13 cellular contexts compared by ENCODE assay signal in the genomic region with DNA sequence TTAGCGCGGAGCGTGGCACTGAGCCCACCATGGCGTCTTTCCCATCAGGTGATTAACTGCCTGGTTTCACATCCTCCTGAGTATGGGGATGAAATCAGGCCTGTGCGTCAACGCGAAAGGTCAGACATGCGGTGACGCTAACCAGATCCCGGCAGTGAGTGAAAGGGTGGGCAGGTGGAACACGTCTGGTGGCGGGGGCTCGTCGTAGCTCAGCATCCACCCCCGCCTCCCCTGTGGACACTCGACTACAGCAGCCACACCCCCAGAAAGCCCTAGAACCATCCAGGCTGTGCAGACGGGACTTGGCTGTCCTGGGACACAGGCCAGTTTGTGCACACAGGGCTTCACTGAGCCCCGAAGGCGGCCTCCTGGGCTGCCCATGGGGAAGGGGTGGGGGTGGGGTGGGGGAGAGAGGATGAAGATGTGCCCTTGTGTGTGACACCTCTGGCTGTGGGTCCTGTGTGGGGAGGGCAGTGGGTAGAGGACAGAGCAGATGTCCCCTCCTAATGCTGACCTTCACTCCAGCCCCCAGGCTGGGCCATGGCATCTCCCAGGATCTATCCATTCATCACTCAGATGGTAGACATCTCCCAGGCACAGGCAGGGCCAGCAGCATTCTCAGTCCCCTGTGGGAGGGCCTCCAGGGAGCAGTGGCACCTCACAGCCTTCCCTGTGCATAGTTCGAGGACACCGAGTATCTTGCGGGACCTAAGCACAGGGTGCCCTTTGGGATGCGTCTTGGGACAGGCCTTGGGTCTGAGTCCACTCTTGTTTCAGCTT. TPM values are rescaled to one million over a fixed set of nuclear protein-coding genes. Genes with fewer than 3 reads are reported as not detected.
A peak's percentile ranks its signal among the peaks of the same experiment; 100 is the strongest.
DNase-seq lines count a peak whose midpoint lies in the region; ATAC-seq and TF ChIP-seq lines count a peak whose summit lies in the region.
"Had no signal": no experiment of that assay in that cellular context is flagged by ENCODE, and none has a peak within 500 bp of the region (broad histone marks: within the 10 kb centered on the region; RNA-seq: fewer than 3 reads in every experiment).

No MANE protein-coding gene starts in this region.

- H3K27ac Mint-ChIP-seq in activated naive CD8-positive, alpha-beta T cell treated with anti-CD3 and anti-CD28 coated beads, Interleukin-2, amount 50 U/mL, for 24 hours = no peak overlapping the region
- H3K27ac Mint-ChIP-seq: activated CD8-positive, alpha-beta T cell treated with anti-CD3 and anti-CD28 coated beads for 36 hours; activated naive CD8-positive, alpha-beta T cell treated with anti-CD3 and anti-CD28 coated beads, Interleukin-2, amount 10 ng/mL, durations not matched to agents 7 days and 5 days; H9; T-cell had no signal

- ATAC-seq in Panc1 = peak; percentile 51; the same call in 1 of the 2 replicates
- peak; percentile 27 for ATAC-seq in esophagus mucosa
- peak; percentile 14 to 25 for ATAC-seq in lower lobe of right lung
- no peak for ATAC-seq in activated naive CD8-positive, alpha-beta T cell treated with anti-CD3 and anti-CD28 coated beads, Interleukin-2, amount 50 U/mL, for 24 hours
- no peak for ATAC-seq in GM18505 (IDR thresholded peaks at IDR 0.05; ENCODE audit: unreplicated experiment)
- ATAC-seq: activated CD8-positive, alpha-beta T cell treated with anti-CD3 and anti-CD28 coated beads for 36 hours; T-cell had no signal

- H3K36me3 Mint-ChIP-seq in activated naive CD8-positive, alpha-beta T cell treated with anti-CD3 and anti-CD28 coated beads, Interleukin-2, amount 50 U/mL, for 24 hours (ENCODE audit: low read depth) = no peaks in the 10 kb centered on the region
- H3K36me3 Mint-ChIP-seq: activated naive CD8-positive, alpha-beta T cell treated with anti-CD3 and anti-CD28 coated beads, Interleukin-2, amount 10 ng/mL, durations not matched to agents 7 days and 5 days; T-cell had no signal

- CTCF ChIA-PET in Panc1 (lab: Charles Lee) = no interaction called here

- H3K4me1 ChIP-seq in Panc1 (ENCODE audit: control insufficient read depth, insufficient read depth, low read length) (no peaks in the 10 kb centered on the region), lower lobe of right lung (peaks cover 11% of the 10 kb centered on the region)

- POLR2A ChIA-PET in Panc1 (lab: Charles Lee) = no interaction called here

- DNase-seq in Panc1 (ENCODE audit: low read depth, low spot score) (no peak), lower lobe of right lung (peak; percentile 37), NCI-H2029 treated with DMSO at 0.1 percent for 48 hours (lab: John Stamatoyannopoulos, UW) (no peak), cortex of kidney (lab: John Stamatoyannopoulos, UW) (no peak)
- DNase-seq in activated naive CD8-positive, alpha-beta T cell treated with anti-CD3 and anti-CD28 coated beads, Interleukin-2, amount 50 U/mL, for 24 hours = no peak
- DNase-seq: activated CD8-positive, alpha-beta T cell treated with anti-CD3 and anti-CD28 coated beads for 36 hours; NCI-H526 treated with DMSO at 0.1 percent for 48 hours; T-cell had no signal

- no TSS peak for BruUV-seq in Panc1 (replicated peaks; lab: Mats Ljungman, UMichigan)

- H3K27me3 ChIP-seq in Panc1 (ENCODE audit: control insufficient read depth, insufficient read depth, low read length) = no peaks in the 10 kb centered on the region
- no peaks in the 10 kb centered on the region for H3K27me3 ChIP-seq in lower lobe of right lung (ENCODE audit: low read depth)

- TF ChIP-seq POLR2A in GM18505 (IDR thresholded peaks at IDR 0.05; ENCODE audit: borderline replicate concordance, extremely low read depth, insufficient read depth, insufficient read length) = no peak

- no peaks in the 10 kb centered on the region for H3K36me3 ChIP-seq in Panc1 (ENCODE audit: control insufficient read depth, insufficient read depth, low read length)
- H3K36me3 ChIP-seq in lower lobe of right lung = no peaks in the 10 kb centered on the region

- H3K4me1 Mint-ChIP-seq in activated naive CD8-positive, alpha-beta T cell treated with anti-CD3 and anti-CD28 coated beads, Interleukin-2, amount 50 U/mL, for 24 hours = peaks cover 9% of the 10 kb centered on the region
- H3K4me1 Mint-ChIP-seq: H9 had no signal

- H3K27me3 Mint-ChIP-seq in activated naive CD8-positive, alpha-beta T cell treated with anti-CD3 and anti-CD28 coated beads, Interleukin-2, amount 50 U/mL, for 24 hours = no peaks in the 10 kb centered on the region
- H3K27me3 Mint-ChIP-seq: activated CD8-positive, alpha-beta T cell treated with anti-CD3 and anti-CD28 coated beads for 36 hours; activated naive CD8-positive, alpha-beta T cell treated with anti-CD3 and anti-CD28 coated beads, Interleukin-2, amount 10 ng/mL, durations not matched to agents 7 days and 5 days; T-cell had no signal

- no peaks in the 10 kb centered on the region for H3K9me3 Mint-ChIP-seq in activated naive CD8-positive, alpha-beta T cell treated with anti-CD3 and anti-CD28 coated beads, Interleukin-2, amount 50 U/mL, for 24 hours
- H3K9me3 Mint-ChIP-seq: activated CD8-positive, alpha-beta T cell treated with anti-CD3 and anti-CD28 coated beads for 36 hours; activated naive CD8-positive, alpha-beta T cell treated with anti-CD3 and anti-CD28 coated beads, Interleukin-2, amount 10 ng/mL, durations not matched to agents 7 days and 5 days; H9; T-cell had no signal

- no peaks in the 10 kb centered on the region for H3K9me3 ChIP-seq in Panc1 (ENCODE audit: control insufficient read depth, insufficient read depth, low read depth, low read length)
- no peaks in the 10 kb centered on the region for H3K9me3 ChIP-seq in lower lobe of right lung

- H3K4me3 Mint-ChIP-seq in activated naive CD8-positive, alpha-beta T cell treated with anti-CD3 and anti-CD28 coated beads, Interleukin-2, amount 50 U/mL, for 24 hours = no peak overlapping the region
- H3K4me3 Mint-ChIP-seq: activated CD8-positive, alpha-beta T cell treated with anti-CD3 and anti-CD28 coated beads for 36 hours; activated naive CD8-positive, alpha-beta T cell treated with anti-CD3 and anti-CD28 coated beads, Interleukin-2, amount 10 ng/mL, durations not matched to agents 7 days and 5 days; H9; T-cell had no signal

- no peak overlapping the region for H3K4me3 ChIP-seq in Panc1 (ENCODE audit: low read depth in 2 of 2, low read length in 2 of 2)
- no peak overlapping the region for H3K4me3 ChIP-seq in lower lobe of right lung

- no peak overlapping the region for H3K27ac ChIP-seq in Panc1 (ENCODE audit: low read length)
- no peak overlapping the region for H3K27ac ChIP-seq in lower lobe of right lung
- H3K27ac ChIP-seq in temporal lobe (ENCODE audit: low read depth, low read length) = peak overlapping the region; percentile 45

- in situ Hi-C loops in Panc1 (cut with HindIII; ENCODE audit: low pct_unique_long_range_greater_than_20kb, low sequenced_read_pairs) = no loop called here

- TF ChIP-seq CTCF in Panc1 (IDR thresholded peaks at IDR 0.05) = no peak
- TF ChIP-seq CTCF in lower lobe of right lung (IDR thresholded peaks at IDR 0.05) = no peak

- intact Hi-C loops in Panc1 (cut with micrococcal nuclease; ENCODE audit: unreplicated experiment) = no loop called here
- intact Hi-C loops in lower lobe of right lung (cut with DNase I) = no loop called here

RNA-seq across cellular contexts. Expression of gene RAMP1, which starts 27.5 kb away (rescaled TPM):
- 17.6 TPM for total RNA-seq in Panc1 (2021; ENCODE audit: unreplicated experiment)
- polyA plus RNA-seq in Panc1 (2012; ENCODE audit: insufficient read length) = 27.7 TPM
- total RNA-seq in esophagus mucosa = 2.2 TPM
- total RNA-seq in lower lobe of right lung = 5.1 TPM
- 6.4 TPM for total RNA-seq in temporal lobe

Comparison
In these comparisons a context has a peak if more than half of its experiments do, and no peak if none do; other contexts are left out.
1. ATAC-seq: peak in Panc1 (single experiment), esophagus mucosa (single experiment) and lower lobe of right lung (2 of 2); none in activated naive CD8-positive, alpha-beta T cell treated with anti-CD3 and anti-CD28 coated beads, Interleukin-2, amount 50 U/mL, for 24 hours (single experiment) and GM18505 (single experiment).